In genomic region chr4:4333265-4333706, GRCh38 we compare ENCODE assay signal across 11 cellular contexts. TPM values are rescaled to one million over a fixed set of nuclear protein-coding genes. Genes with fewer than 3 reads are reported as not detected.
DNase-seq lines count a peak whose midpoint lies in the region; ATAC-seq and TF ChIP-seq lines count a peak whose summit lies in the region.
"Had no signal": no experiment of that assay in that cellular context is flagged by ENCODE, and none has a peak within 500 bp of the region (broad histone marks: within the 10 kb centered on the region; RNA-seq: fewer than 3 reads in every experiment).

No MANE protein-coding gene starts in this region.

- H2AFZ ChIP-seq in neuronal stem cell (ENCODE audit: low read length), result no peak overlapping the region

- H3K4ac ChIP-seq in neuronal stem cell (ENCODE audit: low read length), result no peak overlapping the region

- H3K23ac ChIP-seq in neuronal stem cell (ENCODE audit: low read depth, low read length, poor library complexity), result no peak overlapping the region

- TF ChIP-seq CTCF in AG10803 (conservative IDR thresholded peaks at IDR 0.05; ENCODE audit: low read length) (no peak), breast epithelium (IDR thresholded peaks at IDR 0.05) (no peak), lower lobe of right lung (IDR thresholded peaks at IDR 0.05) (no peak), glutamatergic neuron (IDR thresholded peaks at IDR 0.05; ENCODE audit: partially characterized antibody, unreplicated experiment) (no peak)

- H3K9me3 ChIP-seq in MG63, result no peaks in the 10 kb centered on the region
- no peaks in the 10 kb centered on the region for H3K9me3 ChIP-seq in breast epithelium
- no peaks in the 10 kb centered on the region for H3K9me3 ChIP-seq in lower lobe of right lung
- H3K9me3 ChIP-seq in neuronal stem cell (replicated peaks in 1 of 2; ENCODE audit: control insufficient read depth in 2 of 2, insufficient read depth in 1 of 2, low read depth in 1 of 2, low read length in 2 of 2), result no peaks in the 10 kb centered on the region

- no CpG with 5 or more reads among the region's 11 CpGs for WGBS in neuronal stem cell (ENCODE audit: extremely low coverage in 2 of 2, insufficient read length in 2 of 2, insufficient replicate concordance in 1 of 2), 2 donors

- H3K14ac ChIP-seq in neuronal stem cell (ENCODE audit: low read length), result no peak overlapping the region

- H2BK120ac ChIP-seq in neuronal stem cell (ENCODE audit: low read depth, low read length), result no peak overlapping the region

- no peak overlapping the region for H4K91ac ChIP-seq in neuronal stem cell (ENCODE audit: low read depth, low read length, poor library complexity)

- H3K27ac Mint-ChIP-seq in glutamatergic neuron (ENCODE audit: unreplicated experiment), result no peak overlapping the region
- H3K27ac Mint-ChIP-seq: dendritic cell treated with granulocyte-macrophage colony-stimulating factor and Interleukin-4, amounts not matched to agents 40 ng/mL and 50 ng/mL, for 4 days had no signal

- H3K18ac ChIP-seq in neuronal stem cell (ENCODE audit: low read length), result no peak overlapping the region

- no peak overlapping the region for H3K4me2 ChIP-seq in neuronal stem cell (ENCODE audit: insufficient read depth, low read length, poor library complexity, severe bottlenecking)

- peak overlapping the region in 1 of 2 donors; percentile 63 for H3K27ac ChIP-seq in breast epithelium
- no peak overlapping the region for H3K27ac ChIP-seq in lower lobe of right lung
- no peak overlapping the region for H3K27ac ChIP-seq in neuronal stem cell (replicated peaks; ENCODE audit: low read length)

- DNase-seq in AG10803 (ENCODE audit: low read depth) (peak; percentile 98), MG63 (peak; percentile 5), breast epithelium (ENCODE audit: low spot score in 2 of 2) (peak; percentile 56 to 78), lower lobe of right lung (peak; percentile 57), CD1c-positive myeloid dendritic cell (ENCODE audit: extremely low spot score) (no peak), neuronal stem cell (ENCODE audit: low spot score) (no peak), glutamatergic neuron (no peak)
- DNase-seq: NCI-H1092 treated with DMSO at 0.1 percent for 48 hours, retina had no signal

- H4K8ac ChIP-seq in neuronal stem cell (ENCODE audit: low read depth, low read length), result no peak overlapping the region

- peak in 1 of 2 donors; percentile 55 for ATAC-seq in lower lobe of right lung
- ATAC-seq in GM21515 (IDR thresholded peaks at IDR 0.05; ENCODE audit: unreplicated experiment), result no peak

- H3K4me1 Mint-ChIP-seq in glutamatergic neuron (ENCODE audit: low read depth, unreplicated experiment), result no peaks in the 10 kb centered on the region

- H2BK15ac ChIP-seq in neuronal stem cell (ENCODE audit: low read length), result no peak overlapping the region

- peaks cover 4% of the 10 kb centered on the region for H3K9me3 Mint-ChIP-seq in glutamatergic neuron (ENCODE audit: unreplicated experiment)
- H3K9me3 Mint-ChIP-seq: dendritic cell treated with granulocyte-macrophage colony-stimulating factor and Interleukin-4, amounts not matched to agents 40 ng/mL and 50 ng/mL, for 4 days had no signal

- peaks cover 4% of the 10 kb centered on the region for H3K27me3 Mint-ChIP-seq in glutamatergic neuron (ENCODE audit: unreplicated experiment)

- H3K27me3 ChIP-seq in MG63, result no peaks in the 10 kb centered on the region
- no peaks in the 10 kb centered on the region for H3K27me3 ChIP-seq in breast epithelium
- H3K27me3 ChIP-seq in lower lobe of right lung (ENCODE audit: low read depth), result no peaks in the 10 kb centered on the region
- peaks cover 0 to 12% (median 0%) of the 10 kb centered on the region in 3 experiments for H3K27me3 ChIP-seq in neuronal stem cell (ENCODE audit: control insufficient read depth in 3 of 3, insufficient read depth in 3 of 3, low read depth in 1 of 3, low read length in 3 of 3)

- H3K4me3 ChIP-seq in AG10803 (ENCODE audit: low read length), result peak overlapping the region; percentile 17; the same call in 1 of the 2 replicates
- H3K4me3 ChIP-seq in MG63, result no peak overlapping the region
- no peak overlapping the region for H3K4me3 ChIP-seq in breast epithelium
- no peak overlapping the region for H3K4me3 ChIP-seq in lower lobe of right lung
- no peak overlapping the region for H3K4me3 ChIP-seq in neuronal stem cell (ENCODE audit: low read length in 2 of 2)

- H3K79me1 ChIP-seq in neuronal stem cell (ENCODE audit: low read depth, low read length), result peaks cover 2% of the 10 kb centered on the region

- no peaks in the 10 kb centered on the region for H3K4me1 ChIP-seq in breast epithelium
- H3K4me1 ChIP-seq in lower lobe of right lung, result no peaks in the 10 kb centered on the region
- no peaks in the 10 kb centered on the region for H3K4me1 ChIP-seq in neuronal stem cell (ENCODE audit: control insufficient read depth in 2 of 2, insufficient read depth in 1 of 2, low read depth in 1 of 2, low read length in 2 of 2)

- intact Hi-C loops in breast epithelium (cut with DNase I; ENCODE audit: low total_unique reads) (no loop called here), lower lobe of right lung (cut with DNase I) (no loop called here)

- no peak overlapping the region for H2BK12ac ChIP-seq in neuronal stem cell (ENCODE audit: low read length)

- no peak overlapping the region for H2BK5ac ChIP-seq in neuronal stem cell (ENCODE audit: low read length)

- H3K36me3 ChIP-seq in MG63 (no peaks in the 10 kb centered on the region), breast epithelium (no peaks in the 10 kb centered on the region), lower lobe of right lung (no peaks in the 10 kb centered on the region), neuronal stem cell (replicated peaks in 1 of 2; ENCODE audit: control insufficient read depth in 2 of 2, insufficient read depth in 2 of 2, low read length in 2 of 2) (no peaks in the 10 kb centered on the region)

- H3K9ac ChIP-seq in neuronal stem cell (ENCODE audit: low read depth, low read length, poor library complexity), result no peak overlapping the region

- no peak overlapping the region for H2AK5ac ChIP-seq in neuronal stem cell (ENCODE audit: low read depth, low read length)

- H3K36me3 Mint-ChIP-seq in glutamatergic neuron (ENCODE audit: unreplicated experiment), result no peaks in the 10 kb centered on the region

- no peak for TF ChIP-seq POLR2A in breast epithelium (IDR thresholded peaks at IDR 0.05)

- H3K4me3 Mint-ChIP-seq in glutamatergic neuron (ENCODE audit: unreplicated experiment), result no peak overlapping the region
- H3K4me3 Mint-ChIP-seq: dendritic cell treated with granulocyte-macrophage colony-stimulating factor and Interleukin-4, amounts not matched to agents 40 ng/mL and 50 ng/mL, for 4 days had no signal

RNA-seq across cellular contexts. Expression of gene ZBTB49, which starts 43.2 kb away (rescaled TPM):
- total RNA-seq in MG63 (2014; rRNA removed; shearing (Covaris generic); ENCODE audit: low replicate concordance), result 0.52 and 3.3 TPM in 2 replicates
- 1 to 10 TPM; 2.1 to 9.4 (median 3.9) TPM for total RNA-seq in breast epithelium
- 4.9 TPM for total RNA-seq in lower lobe of right lung
- polyA plus RNA-seq in neuronal stem cell (2013, experiment 1 of 2), result 4.5 TPM
- 4.1 TPM for polyA plus RNA-seq in neuronal stem cell (2013, experiment 2 of 2)
- 4.8 TPM for total RNA-seq in glutamatergic neuron (ENCODE audit: unreplicated experiment)

RNA-seq across cellular contexts. Expression of gene LYAR, which starts 43.3 kb away (rescaled TPM):
- 17.5 and 20.9 TPM in 2 replicates for total RNA-seq in MG63 (2014; rRNA removed; shearing (Covaris generic); ENCODE audit: low replicate concordance)
- total RNA-seq in breast epithelium, result 10 to 100 TPM; 11.9 to 17.3 (median 15.1) TPM
- 18.0 TPM for total RNA-seq in lower lobe of right lung
- polyA plus RNA-seq in neuronal stem cell (2013, experiment 1 of 2), result 46.0 TPM
- polyA plus RNA-seq in neuronal stem cell (2013, experiment 2 of 2), result 46.1 TPM
- 7.4 TPM for total RNA-seq in glutamatergic neuron (ENCODE audit: unreplicated experiment)

RNA-seq across cellular contexts. Expression of gene NSG1, which starts 53.6 kb away (rescaled TPM):
- not detected in 2 replicates for total RNA-seq in MG63 (2014; rRNA removed; shearing (Covaris generic); ENCODE audit: low replicate concordance)
- total RNA-seq in breast epithelium, result 1 to 10 TPM in 2 of 3 donors, under 1 TPM in 1; 0.48 to 7.3 (median 6.2) TPM
- 0.50 TPM for total RNA-seq in lower lobe of right lung
- polyA plus RNA-seq in neuronal stem cell (2013, experiment 1 of 2), result 40.6 TPM
- 39.6 TPM for polyA plus RNA-seq in neuronal stem cell (2013, experiment 2 of 2)
- 208 TPM for total RNA-seq in glutamatergic neuron (ENCODE audit: unreplicated experiment)

Comparison
In these comparisons a context has a peak if more than half of its experiments do, and no peak if none do; other contexts are left out.
1. DNase-seq: peak in AG10803 (single experiment), MG63 (single experiment), breast epithelium (2 of 2) and lower lobe of right lung (single experiment); none in CD1c-positive myeloid dendritic cell (single experiment), neuronal stem cell (single experiment) and glutamatergic neuron (single experiment).
2. RNA of gene NSG1, which starts 53.6 kb away (total RNA-seq): 208 TPM in glutamatergic neuron (single experiment); 0.48 to 7.3 TPM in breast epithelium, 0.50 TPM in lower lobe of right lung (single experiment) and not detected in MG63; every median in the first group is over 10 times any median in the second.